ENCODE assay signal across 14 cellular contexts in the genomic region with DNA sequence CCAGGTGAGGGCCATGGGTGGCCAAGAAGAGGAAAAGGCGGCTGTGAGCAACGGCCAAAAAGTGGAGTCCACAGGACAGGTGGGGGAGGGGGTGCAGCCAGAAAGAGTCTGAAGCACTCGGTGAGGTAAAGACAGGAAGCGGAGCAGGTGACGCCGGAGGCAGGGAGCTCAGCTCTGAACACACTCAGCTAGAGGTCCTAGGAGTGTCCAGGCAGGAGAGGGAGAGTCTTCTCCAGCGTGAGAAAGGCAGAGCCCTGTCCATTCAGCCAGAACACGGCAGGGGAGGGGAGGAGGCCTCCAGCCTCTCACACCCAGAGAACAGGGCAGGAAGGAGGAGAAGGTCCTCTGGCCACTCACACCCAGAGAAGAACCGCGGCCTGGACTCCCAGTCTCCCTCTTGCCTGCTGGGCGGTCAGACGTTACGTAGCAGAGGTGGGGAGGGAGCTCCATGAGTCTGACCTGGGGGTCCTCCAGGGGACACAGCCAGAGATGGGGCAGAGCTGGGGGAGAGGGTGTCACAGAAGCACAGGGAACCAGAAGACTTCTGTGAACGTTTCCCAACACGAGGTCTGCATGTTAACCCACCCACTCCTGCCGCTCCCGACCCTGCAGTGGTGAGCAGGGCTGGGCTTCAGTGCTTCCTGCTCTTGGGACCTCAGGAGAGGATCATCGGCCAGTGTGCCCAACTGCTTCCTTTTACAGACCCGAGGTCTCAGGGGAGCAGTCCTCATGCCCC.
A peak's percentile ranks its signal among the peaks of the same experiment; 100 is the strongest.
DNase-seq lines count a peak whose midpoint lies in the region; ATAC-seq and FAIRE-seq lines count a peak whose summit lies in the region.
"Had no signal": no experiment of that assay in that cellular context is flagged by ENCODE, and none has a peak within 500 bp of the region (broad histone marks: within the 10 kb centered on the region; RNA-seq: fewer than 3 reads in every experiment).

No MANE protein-coding gene starts in this region.

- FAIRE-seq in RCC 7860 (lab: Jason Lieb, UNC), result no peak

- ATAC-seq in esophagus mucosa (peak; percentile 22), HG03432 (IDR thresholded peaks at IDR 0.05; ENCODE audit: unreplicated experiment) (no peak)
- ATAC-seq: stimulated activated memory B cell treated with anti-CD40 and anti-IgM and Interleukin-4, amounts not matched to agents 10 μg/mL and 1 μg/mL and 100 μg/mL, for 72 hours had no signal

- DNase-seq in DMS53 treated with DMSO at 0.1 percent for 48 hours (lab: John Stamatoyannopoulos, UW; ENCODE audit: unreplicated experiment), result peak; percentile 35
- peak; percentile 56 for DNase-seq in RCC 7860 (ENCODE audit: low spot score)
- DNase-seq in renal cortical epithelial cell (ENCODE audit: low read depth), result peak; percentile 92
- DNase-seq in HCEC 1CT, result no peak
- no peak for DNase-seq in stimulated activated CD4-positive, alpha-beta T cell treated with anti-CD3 and anti-CD28 coated beads, Interleukin-15, amount 100 ng/mL, for 24 hours
- DNase-seq in central memory CD4-positive, alpha-beta T cell, result no peak
- DNase-seq: activated CD4-positive, alpha-beta T cell treated with anti-CD3 and anti-CD28 coated beads, Interleukin-2, amount 50 U/mL, for 48 hours; CD4-positive, CD25-positive, alpha-beta regulatory T cell; erythroblast; NCI-H524 treated with DMSO at 0.1 percent for 48 hours; T1000 had no signal

Comparison
In these comparisons a context has a peak if more than half of its experiments do, and no peak if none do; other contexts are left out.
1. DNase-seq: peak in DMS53 treated with DMSO at 0.1 percent for 48 hours (single experiment), RCC 7860 (single experiment) and renal cortical epithelial cell (single experiment); none in HCEC 1CT (single experiment), stimulated activated CD4-positive, alpha-beta T cell treated with anti-CD3 and anti-CD28 coated beads, Interleukin-15, amount 100 ng/mL, for 24 hours (single experiment) and central memory CD4-positive, alpha-beta T cell (single experiment).